ENCODE assay signal across 8 cellular contexts in genomic region chr9:111298831-111299603, GRCh38. TPM values are rescaled to one million over a fixed set of nuclear protein-coding genes. Genes with fewer than 3 reads are reported as not detected.
DNase-seq lines count a peak whose midpoint lies in the region; ATAC-seq and TF ChIP-seq lines count a peak whose summit lies in the region.

No MANE protein-coding gene starts in this region.

- WGBS in IMR-90 (ENCODE audit: extremely low coverage in 2 of 2, insufficient read length in 1 of 2), 2 experiments: no CpG with 5 or more reads among the region's 6 CpGs
- 20% methylated on average over 2 of the region's 6 CpGs for WGBS in mesenchymal stem cell

- peak; percentile 74 for DNase-seq in NCI-H510A treated with DMSO at 0.1 percent for 48 hours (lab: John Stamatoyannopoulos, UW)
- no peak for DNase-seq in NCI-H510A (lab: John Stamatoyannopoulos, UW)
- peak; percentile 81 for DNase-seq in IMR-90
- peak; percentile 8 to 62 for DNase-seq in PC-9
- DNase-seq in mesenchymal stem cell: peak; percentile 78
- no peak for DNase-seq in vagina (ENCODE audit: extremely low spot score in 2 of 2)

- no TSS peak for BruUV-seq in IMR-90 (replicated peaks; lab: Mats Ljungman, UMichigan)
- BruUV-seq in PC-9 (replicated peaks; lab: Mats Ljungman, UMichigan): no TSS peak

- TF ChIP-seq POLR2A in IMR-90 (IDR thresholded peaks at IDR 0.05; ENCODE audit: low read depth, low read length): peak; percentile 36; the same call in 1 of the 2 replicates
- TF ChIP-seq POLR2A in vagina (IDR thresholded peaks at IDR 0.05): no peak

- H3K27ac ChIP-seq in IMR-90 (ENCODE audit: insufficient read depth, low read length) (peak overlapping the region; percentile 98), PC-9 (no peak overlapping the region), mesenchymal stem cell (ENCODE audit: low read length, poor library complexity, severe bottlenecking) (peak overlapping the region; percentile 20), vagina (peak overlapping the region; percentile 48)

- H3K79me1 ChIP-seq in IMR-90 (ENCODE audit: low read depth in 1 of 2, low read length in 2 of 2): peaks cover 2 to 12% of the 10 kb centered on the region in 2 experiments; a peak in 3 of 4 replicates
- no peaks in the 10 kb centered on the region for H3K79me1 ChIP-seq in mesenchymal stem cell (replicated peaks; ENCODE audit: low read length, poor library complexity, severe bottlenecking)

- in situ Hi-C loops in IMR-90 (cut with MboI; ENCODE audit: low sequenced_read_pairs): loop anchor here (5.0 kb wide), 2 partner anchors 262 to 662 kb away; partner anchors contain the start of gene LPAR1

- H3K9me3 ChIP-seq in IMR-90 (ENCODE audit: control insufficient read depth, insufficient read depth, low read length) (no peaks in the 10 kb centered on the region; the same call in 1 of the 2 replicates), PC-9 (ENCODE audit: insufficient read depth, low read depth) (peaks cover 4% of the 10 kb centered on the region; the same call in 1 of the 2 replicates), endocrine pancreas (ENCODE audit: control insufficient read depth, low read length) (no peaks in the 10 kb centered on the region), mesenchymal stem cell (ENCODE audit: control insufficient read depth, low read length) (no peaks in the 10 kb centered on the region), vagina (no peaks in the 10 kb centered on the region)

- H4K20me1 ChIP-seq in IMR-90 (ENCODE audit: insufficient read depth, low read length): no peaks in the 10 kb centered on the region
- no peaks in the 10 kb centered on the region for H4K20me1 ChIP-seq in PC-9 (ENCODE audit: insufficient read depth)

- H3K4me2 ChIP-seq in IMR-90 (ENCODE audit: low read depth, low read length) (peak overlapping the region; percentile 45), PC-9 (peak overlapping the region; percentile 38), mesenchymal stem cell (ENCODE audit: low read length, poor library complexity, severe bottlenecking) (peak overlapping the region; percentile 10)

- H3K4ac ChIP-seq in IMR-90 (ENCODE audit: low read depth, low read length): peak overlapping the region; percentile 97
- H3K4ac ChIP-seq in mesenchymal stem cell (ENCODE audit: low read depth in 1 of 2, low read length in 2 of 2): no peak overlapping the region

- H3K23ac ChIP-seq in IMR-90 (ENCODE audit: low read depth, low read length) (peak overlapping the region; percentile 73), mesenchymal stem cell (ENCODE audit: low read length in 2 of 2) (no peak overlapping the region)

- H4K91ac ChIP-seq in IMR-90 (ENCODE audit: insufficient read depth, low read depth, low read length) (peak overlapping the region; percentile 95), mesenchymal stem cell (ENCODE audit: low read length) (no peak overlapping the region)

- H3K14ac ChIP-seq in IMR-90 (replicated peaks; ENCODE audit: low read depth, low read length) (peak overlapping the region; percentile 95), mesenchymal stem cell (ENCODE audit: low read length in 2 of 2) (no peak overlapping the region)

- H4K8ac ChIP-seq in IMR-90 (ENCODE audit: low read depth in 2 of 2, low read length in 2 of 2) (peak overlapping the region; percentile 92), mesenchymal stem cell (ENCODE audit: low read length) (no peak overlapping the region)

- H3K79me2 ChIP-seq in PC-9 (ENCODE audit: low read depth): no peaks in the 10 kb centered on the region

- no peaks in the 10 kb centered on the region for H3K27me3 ChIP-seq in IMR-90 (ENCODE audit: control insufficient read depth, insufficient read depth, low read length)
- no peaks in the 10 kb centered on the region for H3K27me3 ChIP-seq in PC-9 (ENCODE audit: insufficient read depth, low read depth)
- H3K27me3 ChIP-seq in endocrine pancreas (ENCODE audit: control insufficient read depth, insufficient read depth, low read length): no peaks in the 10 kb centered on the region
- no peaks in the 10 kb centered on the region for H3K27me3 ChIP-seq in mesenchymal stem cell (ENCODE audit: control insufficient read depth in 1 of 2, insufficient read depth in 1 of 2, low read length in 2 of 2)
- H3K27me3 ChIP-seq in vagina: no peaks in the 10 kb centered on the region

- H4K5ac ChIP-seq in IMR-90 (ENCODE audit: low read depth, low read length): peak overlapping the region; percentile 83

- H2BK20ac ChIP-seq in IMR-90 (ENCODE audit: low read depth, low read length): peak overlapping the region; percentile 93

- H2AK9ac ChIP-seq in IMR-90 (replicated peaks; ENCODE audit: low read depth, low read length, poor library complexity): no peak overlapping the region

- H3K4me3 ChIP-seq in IMR-90 (ENCODE audit: insufficient read depth, low read depth, low read length) (no peak overlapping the region), PC-9 (no peak overlapping the region), endocrine pancreas (ENCODE audit: control insufficient read depth, insufficient read depth, low read length) (peak overlapping the region; percentile 61), mesenchymal stem cell (ENCODE audit: insufficient read depth in 1 of 2, low read depth in 1 of 2, low read length in 2 of 2) (peak overlapping the region in 1 of 2 experiments; percentile 35), vagina (no peak overlapping the region)

- POLR2A ChIA-PET in IMR-90 (lab: Charles Lee; ENCODE audit: unreplicated experiment): no interaction called here
- POLR2A ChIA-PET in PC-9 (lab: Charles Lee; ENCODE audit: unreplicated experiment): interaction anchor here (0.7 kb wide), 1 partner anchor 79 kb away, joined by 14 read pairs; no protein-coding TSS in a partner anchor

- H3K4me1 ChIP-seq in IMR-90 (ENCODE audit: control insufficient read depth, insufficient read depth, low read length) (peaks cover 5% of the 10 kb centered on the region; the same call in 1 of the 2 replicates), PC-9 (replicated peaks; ENCODE audit: insufficient read depth) (peaks cover 8% of the 10 kb centered on the region), endocrine pancreas (ENCODE audit: control insufficient read depth, insufficient read depth, low read length) (peaks cover 8% of the 10 kb centered on the region), mesenchymal stem cell (ENCODE audit: control insufficient read depth, insufficient read depth, low read depth, low read length) (peaks cover 4% of the 10 kb centered on the region), vagina (peaks cover 9% of the 10 kb centered on the region)

- no peaks in the 10 kb centered on the region; the same call in 1 of the 2 replicates for H3F3A ChIP-seq in PC-9 (ENCODE audit: insufficient read depth, low read depth)

- H2BK12ac ChIP-seq in mesenchymal stem cell (ENCODE audit: low read length in 2 of 2): no peak overlapping the region

- peak overlapping the region; percentile 90 for H3K56ac ChIP-seq in IMR-90 (ENCODE audit: extremely low read depth, insufficient read depth, low read length)

- H3K36me3 ChIP-seq in IMR-90 (ENCODE audit: control insufficient read depth, insufficient read depth, low read length) (no peaks in the 10 kb centered on the region), PC-9 (ENCODE audit: low read depth) (no peaks in the 10 kb centered on the region), endocrine pancreas (ENCODE audit: control insufficient read depth, insufficient read depth, low read length) (no peaks in the 10 kb centered on the region), mesenchymal stem cell (ENCODE audit: control insufficient read depth in 1 of 2, insufficient read depth in 2 of 2, low read depth in 1 of 2, low read length in 2 of 2) (no peaks in the 10 kb centered on the region), vagina (no peaks in the 10 kb centered on the region)

- dilution Hi-C loops in IMR-90 (cut with HindIII; ENCODE audit: low sequenced_read_pairs, unreplicated experiment): no loop called here

- peak overlapping the region; percentile 91 for H3K9ac ChIP-seq in IMR-90 (ENCODE audit: low read depth, low read length)
- H3K9ac ChIP-seq in endocrine pancreas (ENCODE audit: control insufficient read depth, insufficient read depth, low read length): no peak overlapping the region
- peak overlapping the region; percentile 90 for H3K9ac ChIP-seq in mesenchymal stem cell (ENCODE audit: low read length)

- H3K9me2 ChIP-seq in PC-9 (ENCODE audit: insufficient read depth): no peaks in the 10 kb centered on the region

- TF ChIP-seq RAD21 in IMR-90 (IDR thresholded peaks at IDR 0.05; ENCODE audit: low read length): peak; percentile 95

- peak overlapping the region; percentile 91; the same call in 1 of the 3 replicates for H2BK15ac ChIP-seq in IMR-90 (ENCODE audit: low read depth, low read length)
- H2BK15ac ChIP-seq in mesenchymal stem cell (ENCODE audit: low read depth, poor library complexity, severe bottlenecking): no peak overlapping the region

- H2AK5ac ChIP-seq in IMR-90 (ENCODE audit: low read depth, low read length): peak overlapping the region; percentile 78; the same call in 1 of the 2 replicates
- H2AK5ac ChIP-seq in mesenchymal stem cell (ENCODE audit: low read length, severe bottlenecking): no peak overlapping the region

- TF ChIP-seq CTCF in IMR-90 (conservative IDR thresholded peaks at IDR 0.05; ENCODE audit: low read depth, low read length) (peak; percentile 90), PC-9 (conservative IDR thresholded peaks at IDR 0.05) (peak; percentile 93), vagina (IDR thresholded peaks at IDR 0.05) (peak; percentile 67 to 87 (median 69))

- no peaks in the 10 kb centered on the region for H3K9me1 ChIP-seq in IMR-90 (ENCODE audit: insufficient read depth, low read length)

- CTCF ChIA-PET in IMR-90 (lab: Yijun Ruan, JAX) (interaction anchor here (1.0 kb wide), 1 partner anchor 264 kb away, joined by 3 read pairs; no protein-coding TSS in a partner anchor), PC-9 (lab: Charles Lee) (interaction anchor here (0.6 kb wide), 1 partner anchor 372 kb away, joined by 3 read pairs; no protein-coding TSS in a partner anchor)

- H2AFZ ChIP-seq in IMR-90 (replicated peaks; ENCODE audit: low read length, poor library complexity) (no peak overlapping the region), PC-9 (peak overlapping the region; percentile 53), mesenchymal stem cell (ENCODE audit: low read depth, low read length) (no peak overlapping the region)

- H2BK120ac ChIP-seq in IMR-90 (ENCODE audit: low read depth, low read length): peak overlapping the region; percentile 98
- H2BK120ac ChIP-seq in mesenchymal stem cell (ENCODE audit: low read depth, low read length): peak overlapping the region; percentile 77

- intact Hi-C loops in IMR-90 (cut with micrococcal nuclease): loop anchor here (1.0 to 10.0 kb wide), 8 partner anchors 261 to 722 kb away; partner anchors contain the start of genes LPAR1 and SVEP1
- intact Hi-C loops in PC-9 (cut with micrococcal nuclease; ENCODE audit: unreplicated experiment): loop anchor here (1.0 to 10.0 kb wide), 7 partner anchors 262 to 1117 kb away; no protein-coding TSS in a partner anchor
- intact Hi-C loops in vagina (cut with DNase I): loop anchor here (10.0 kb wide), 1 partner anchor 264 kb away; the partner anchor contains the start of gene LPAR1

- ATAC-seq in IMR-90 (ENCODE audit: low read depth) (peak; percentile 93), HG02763 (IDR thresholded peaks at IDR 0.05; ENCODE audit: unreplicated experiment) (no peak)

- H3K18ac ChIP-seq in IMR-90 (ENCODE audit: low read depth, low read length) (peak overlapping the region; percentile 92), mesenchymal stem cell (ENCODE audit: low read depth in 1 of 2, low read length in 2 of 2) (no peak overlapping the region)

- H2BK5ac ChIP-seq in IMR-90 (ENCODE audit: low read depth, low read length, poor library complexity, severe bottlenecking) (peak overlapping the region; percentile 93), mesenchymal stem cell (ENCODE audit: low read depth, low read length, poor library complexity, severe bottlenecking) (no peak overlapping the region)

RNA-seq across cellular contexts. Expression of gene OR2K2, which starts 31.0 kb away (rescaled TPM):
- total RNA-seq in IMR-90 (2012; rRNA removed) (not detected in 2 replicates), PC-9 (2021) (not detected in 2 replicates), vagina (1.5 TPM)
- polyA plus RNA-seq in IMR-90 (2012; rRNA removed): not detected in 2 replicates
- not detected in 2 replicates for polyA plus RNA-seq in IMR-90 (2012; cell fraction: cytosol; rRNA removed)
- polyA plus RNA-seq in IMR-90 (2012; cell fraction: nucleus; rRNA removed; ENCODE audit: low replicate concordance): 0.15 TPM in 1 of 2 replicates, not detected in the other
- polyA plus RNA-seq in mesenchymal stem cell (2013, experiment 1 of 2): not detected
- not detected for polyA plus RNA-seq in mesenchymal stem cell (2013, experiment 2 of 2)

Comparison
In these comparisons a context has a peak if more than half of its experiments do, and no peak if none do; other contexts are left out.
1. DNase-seq: peak in NCI-H510A treated with DMSO at 0.1 percent for 48 hours (single experiment), IMR-90 (single experiment), PC-9 (2 of 2) and mesenchymal stem cell (single experiment); none in NCI-H510A (single experiment) and vagina (0 of 2).
2. Peak in every context shown above with its lines, with median percentiles within 50 percentile points of each other: H3K4me2 ChIP-seq and CTCF ChIP-seq.